ENCODE assay signal across 1 cellular context in the genomic region with DNA sequence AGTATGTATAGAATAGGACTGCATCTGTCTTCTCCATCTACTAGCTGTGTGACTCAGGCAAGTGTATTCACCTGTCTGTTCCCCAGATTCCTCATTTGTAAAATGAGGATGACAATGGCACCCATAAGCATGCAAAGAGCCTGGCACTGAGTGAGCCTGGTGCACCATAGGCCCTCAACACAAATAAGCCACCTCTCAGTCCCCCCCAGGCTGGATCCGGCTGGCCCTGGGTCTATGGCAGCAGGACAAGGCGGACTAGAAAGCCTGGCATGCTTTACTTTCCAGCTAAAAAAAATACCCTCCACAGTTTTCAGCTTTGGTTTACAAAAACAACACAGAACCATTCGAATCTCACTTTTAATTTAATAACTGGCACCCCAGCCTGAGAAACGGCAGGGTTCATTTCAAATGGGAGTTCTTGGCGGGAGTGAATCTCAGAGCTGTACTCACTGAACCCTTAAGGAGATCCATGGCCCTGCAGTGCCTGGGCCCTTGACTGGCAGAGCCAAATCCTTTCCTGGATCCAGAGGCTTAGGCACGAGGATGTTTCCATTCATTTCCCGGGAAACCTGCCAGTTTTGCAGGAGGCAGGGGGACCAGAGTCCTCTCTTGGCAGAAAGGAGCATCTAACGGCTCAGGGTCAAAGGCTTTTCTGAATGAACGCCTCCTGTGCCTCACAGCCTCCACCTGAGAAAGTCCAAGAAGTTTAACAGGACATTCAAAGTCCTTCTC.
TF ChIP-seq lines count a peak whose summit lies in the region.

No MANE protein-coding gene starts in this region.

TF ChIP-seq in GM12878, 131 proteins besides CTCF, POLR2A, EP300 and RAD21:
- TF ChIP-seq CHD1 (IDR thresholded peaks at IDR 0.05; ENCODE audit: low read depth, low read length) = no peak
- no peak for TF ChIP-seq STAT3 (IDR thresholded peaks at IDR 0.05; ENCODE audit: low read depth, low read length)
- no peak for TF ChIP-seq NFIC (IDR thresholded peaks at IDR 0.05; ENCODE audit: low read depth, low read length)
- TF ChIP-seq ZNF24 (IDR thresholded peaks at IDR 0.05) = no peak
- no peak for TF ChIP-seq ETV6 (conservative IDR thresholded peaks at IDR 0.05 in 1 of 2, IDR thresholded peaks at IDR 0.05 in 1 of 2; ENCODE audit: borderline replicate concordance in 1 of 2, low read depth in 1 of 2)
- no peak for TF ChIP-seq IRF4 (IDR thresholded peaks at IDR 0.05; ENCODE audit: low read depth, low read length)
- TF ChIP-seq MYC (IDR thresholded peaks at IDR 0.05; ENCODE audit: insufficient read depth, insufficient read length, insufficient replicate concordance, low read length, severe bottlenecking) = no peak
- TF ChIP-seq MEF2A (IDR thresholded peaks at IDR 0.05; ENCODE audit: insufficient read depth, low read depth, low read length) = no peak
- TF ChIP-seq GATAD2B (conservative IDR thresholded peaks at IDR 0.05; ENCODE audit: low read depth) = no peak
- TF ChIP-seq CBFB (IDR thresholded peaks at IDR 0.05; ENCODE audit: low read depth) = no peak
- TF ChIP-seq EZH2 (IDR thresholded peaks at IDR 0.05; ENCODE audit: borderline replicate concordance, control insufficient read depth, low read depth, low read length) = no peak
- no peak for TF ChIP-seq HCFC1 (IDR thresholded peaks at IDR 0.05; ENCODE audit: low read length)
- TF ChIP-seq, protein P1, sequence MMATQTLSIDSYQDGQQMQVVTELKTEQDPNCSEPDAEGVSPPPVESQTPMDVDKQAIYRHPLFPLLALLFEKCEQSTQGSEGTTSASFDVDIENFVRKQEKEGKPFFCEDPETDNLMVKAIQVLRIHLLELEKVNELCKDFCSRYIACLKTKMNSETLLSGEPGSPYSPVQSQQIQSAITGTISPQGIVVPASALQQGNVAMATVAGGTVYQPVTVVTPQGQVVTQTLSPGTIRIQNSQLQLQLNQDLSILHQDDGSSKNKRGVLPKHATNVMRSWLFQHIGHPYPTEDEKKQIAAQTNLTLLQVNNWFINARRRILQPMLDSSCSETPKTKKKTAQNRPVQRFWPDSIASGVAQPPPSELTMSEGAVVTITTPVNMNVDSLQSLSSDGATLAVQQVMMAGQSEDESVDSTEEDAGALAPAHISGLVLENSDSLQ (IDR thresholded peaks at IDR 0.05) = no peak
- TF ChIP-seq HDAC6 (IDR thresholded peaks at IDR 0.05; ENCODE audit: unreplicated experiment) = no peak
- no peak for TF ChIP-seq ZNF622 (IDR thresholded peaks at IDR 0.05)
TF ChIP-seq in GM12878: peak in this region for 0.
